ENCODE assay signal across 22 cellular contexts in the genomic region with DNA sequence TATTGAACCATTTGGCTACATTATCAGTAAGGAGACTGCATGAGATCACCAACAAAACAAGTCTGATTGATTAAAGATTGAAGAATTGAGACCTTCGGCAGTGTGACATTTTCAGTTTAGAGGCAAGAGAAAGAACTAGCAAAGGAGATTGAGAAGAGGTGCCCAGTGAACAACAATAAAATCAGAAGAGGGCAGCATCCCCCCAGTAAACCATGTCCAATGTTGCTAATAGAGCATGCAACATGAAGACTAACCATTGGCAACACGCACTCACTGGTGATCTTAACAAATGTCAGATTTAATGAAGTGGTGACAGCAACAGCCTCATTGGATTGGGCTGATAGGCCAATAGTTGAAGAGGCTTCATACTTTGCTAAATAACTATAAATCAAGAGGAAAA. TPM values are rescaled to one million over a fixed set of nuclear protein-coding genes. Genes with fewer than 3 reads are reported as not detected.
DNase-seq lines count a peak whose midpoint lies in the region; ATAC-seq and TF ChIP-seq lines count a peak whose summit lies in the region.
"Had no signal": no experiment of that assay in that cellular context is flagged by ENCODE, and none has a peak within 500 bp of the region (broad histone marks: within the 10 kb centered on the region; RNA-seq: fewer than 3 reads in every experiment).

No MANE protein-coding gene starts in this region.

- TF ChIP-seq CTCF in A673 (conservative IDR thresholded peaks at IDR 0.05; ENCODE audit: low read depth, low read length) (peak; percentile 32), fibroblast of villous mesenchyme (IDR thresholded peaks at IDR 0.05; ENCODE audit: insufficient read depth, low read depth, low read length) (peak; percentile 3)
- TF ChIP-seq CTCF in CD8-positive, alpha-beta T cell (IDR thresholded peaks at IDR 0.05): no peak

- peak; percentile 28 for ATAC-seq in CD8-positive, alpha-beta T cell
- ATAC-seq in T-helper 17 cell (peak; percentile 16), GM19324 (IDR thresholded peaks at IDR 0.05; ENCODE audit: low FRiP score, unreplicated experiment) (no peak), GM18868 (IDR thresholded peaks at IDR 0.05; ENCODE audit: unreplicated experiment) (no peak), GM21367 (IDR thresholded peaks at IDR 0.05; ENCODE audit: unreplicated experiment) (no peak)
- ATAC-seq: upper lobe of right lung had no signal

- H3K4me1 ChIP-seq in A673 (ENCODE audit: insufficient read depth, low read length, poor library complexity, severe bottlenecking): no peaks in the 10 kb centered on the region
- H3K4me1 ChIP-seq in CD8-positive, alpha-beta T cell (ENCODE audit: insufficient read depth, low read length): peaks cover 15% of the 10 kb centered on the region
- H3K4me1 ChIP-seq: BLaER1, sigmoid colon, upper lobe of right lung had no signal

- H3K36me3 ChIP-seq in A673 (ENCODE audit: insufficient read depth, low read length, poor library complexity, severe bottlenecking): no peaks in the 10 kb centered on the region
- no peaks in the 10 kb centered on the region for H3K36me3 ChIP-seq in CD8-positive, alpha-beta T cell (ENCODE audit: insufficient read depth, low read length)
- H3K36me3 ChIP-seq: sigmoid colon, upper lobe of right lung had no signal

- intact Hi-C loops in A673 (cut with micrococcal nuclease; ENCODE audit: unreplicated experiment): loop anchor here (10.0 kb wide), 1 partner anchor 525 kb away; no protein-coding TSS in a partner anchor
- intact Hi-C loops in CD8-positive, alpha-beta T cell (cut with DNase I, micrococcal nuclease): loop anchor here (2.0 to 5.0 kb wide), 3 partner anchors 238 to 528 kb away; no protein-coding TSS in a partner anchor

- H3K36me3 Mint-ChIP-seq in CD8-positive, alpha-beta T cell: peaks cover 32% of the 10 kb centered on the region
- H3K36me3 Mint-ChIP-seq in T-helper 17 cell (ENCODE audit: low read depth): peaks cover 4% of the 10 kb centered on the region

- no peaks in the 10 kb centered on the region for H3K27me3 Mint-ChIP-seq in CD8-positive, alpha-beta T cell (ENCODE audit: low read depth)
- no peaks in the 10 kb centered on the region for H3K27me3 Mint-ChIP-seq in T-helper 17 cell

- peaks cover 25% of the 10 kb centered on the region for H3K4me1 Mint-ChIP-seq in CD8-positive, alpha-beta T cell (ENCODE audit: low read depth)
- peaks cover 27% of the 10 kb centered on the region for H3K4me1 Mint-ChIP-seq in T-helper 17 cell
- H3K4me1 Mint-ChIP-seq: nephron progenitor cell had no signal

- peaks cover 13% of the 10 kb centered on the region for H3K9me3 Mint-ChIP-seq in CD8-positive, alpha-beta T cell

- no peak overlapping the region for H3K4me3 Mint-ChIP-seq in CD8-positive, alpha-beta T cell
- peak overlapping the region; percentile 47 for H3K4me3 Mint-ChIP-seq in T-helper 17 cell
- H3K4me3 Mint-ChIP-seq: activated T-helper 1 cell treated with anti-CD3 and anti-CD28 coated beads, Interleukin-12 subunit alpha, Interleukin-12 subunit beta, Interleukin-2, Interleukin-4 antibody, amounts not matched to agents 30 ng/mL and 10 ng/mL and 1 ng/mL, durations not matched to agents 14 hours and 24 hours and 36 hours; nephron progenitor cell had no signal

- no peak overlapping the region for H3K27ac Mint-ChIP-seq in CD8-positive, alpha-beta T cell
- H3K27ac Mint-ChIP-seq in T-helper 17 cell: no peak overlapping the region
- H3K27ac Mint-ChIP-seq: activated T-helper 1 cell treated with anti-CD3 and anti-CD28 coated beads, Interleukin-12 subunit alpha, Interleukin-12 subunit beta, Interleukin-2, Interleukin-4 antibody, amounts not matched to agents 30 ng/mL and 10 ng/mL and 1 ng/mL, durations not matched to agents 14 hours and 24 hours and 36 hours; nephron progenitor cell had no signal

- H3K9me3 ChIP-seq in A673 (ENCODE audit: low read depth, low read length, poor library complexity, severe bottlenecking) (peaks cover 8% of the 10 kb centered on the region), T-helper 17 cell (ENCODE audit: control insufficient read depth, low read length, poor library complexity, severe bottlenecking) (no peaks in the 10 kb centered on the region)
- H3K9me3 ChIP-seq in CD8-positive, alpha-beta T cell (ENCODE audit: low read length): no peaks in the 10 kb centered on the region
- H3K9me3 ChIP-seq: sigmoid colon, upper lobe of right lung had no signal

- CTCF ChIA-PET in A673 (lab: Charles Lee): no interaction called here
- CTCF ChIA-PET in CD8-positive, alpha-beta T cell (lab: Charles Lee): interaction anchor here (1.4 kb wide), 1 partner anchor 240 kb away, joined by 4 read pairs; no protein-coding TSS in a partner anchor

- H3K4me3 ChIP-seq in A673 (ENCODE audit: low read depth, low read length, poor library complexity, severe bottlenecking) (no peak overlapping the region), fibroblast of villous mesenchyme (ENCODE audit: low read depth, low read length) (no peak overlapping the region)
- H3K4me3 ChIP-seq in CD8-positive, alpha-beta T cell (ENCODE audit: low read depth, low read length): no peak overlapping the region
- H3K4me3 ChIP-seq: BLaER1, sigmoid colon, upper lobe of right lung had no signal

- H3K27ac ChIP-seq in A673 (ENCODE audit: low read depth, low read length, poor library complexity, severe bottlenecking): no peak overlapping the region
- no peak overlapping the region for H3K27ac ChIP-seq in CD8-positive, alpha-beta T cell (ENCODE audit: low read depth, low read length)
- H3K27ac ChIP-seq: BLaER1, sigmoid colon, upper lobe of right lung had no signal

- BruUV-seq in A673 (replicated peaks; lab: Mats Ljungman, UMichigan): no TSS peak

- peak; percentile 10 for DNase-seq in A673 (ENCODE audit: low spot score)
- no peak for DNase-seq in CD8-positive, alpha-beta T cell
- DNase-seq in T-helper 17 cell: no peak
- DNase-seq in fibroblast of villous mesenchyme (ENCODE audit: low read depth): no peak
- no peak for DNase-seq in NCI-H2107 (lab: John Stamatoyannopoulos, UW)
- DNase-seq: activated CD4-positive, alpha-beta T cell treated with anti-CD3 and anti-CD28 coated beads, Interleukin-2, amount 50 U/mL, for 4 hours; effector CD8-positive, alpha-beta T cell; glutamatergic neuron; KG1; NCI-H1436 treated with DMSO at 0.1 percent for 48 hours; NCI-H524 treated with DMSO at 0.1 percent for 48 hours; nephron progenitor cell; sigmoid colon; stimulated activated CD4-positive, alpha-beta T cell treated with anti-CD3 and anti-CD28 coated beads, Interleukin-4, amount 100 ng/mL, for 24 hours; T1000; upper lobe of right lung had no signal

- H3K27me3 ChIP-seq in A673 (replicated peaks; ENCODE audit: insufficient read depth, low read depth, low read length, poor library complexity): no peaks in the 10 kb centered on the region
- H3K27me3 ChIP-seq in CD8-positive, alpha-beta T cell (ENCODE audit: insufficient read depth, low read length): no peaks in the 10 kb centered on the region
- H3K27me3 ChIP-seq: BLaER1, sigmoid colon, upper lobe of right lung had no signal

- POLR2A ChIA-PET in A673 (lab: Charles Lee; ENCODE audit: low non-redundant PET): no interaction called here
- POLR2A ChIA-PET in CD8-positive, alpha-beta T cell (lab: Charles Lee): no interaction called here

RNA-seq across cellular contexts. Expression of gene TAS2R14, which starts 20.7 kb away (rescaled TPM):
- 3.4 and 3.6 TPM in 2 replicates for total RNA-seq in A673 (2021)
- total RNA-seq in CD8-positive, alpha-beta T cell: under 1 TPM; 0.31 to 0.90 TPM
- total RNA-seq in T-helper 17 cell: 1 to 10 TPM; 2.4 to 2.9 TPM
- 4.5 and 6.9 TPM in 2 replicates for total RNA-seq in fibroblast of villous mesenchyme

RNA-seq across cellular contexts. Expression of gene TAS2R50, which starts 26.9 kb away (rescaled TPM):
- total RNA-seq in A673 (2021): 1.6 and 2.7 TPM in 2 replicates
- not detected for total RNA-seq in CD8-positive, alpha-beta T cell
- under 1 TPM; 0.47 to 0.91 TPM for total RNA-seq in T-helper 17 cell
- 5.8 and 7.3 TPM in 2 replicates for total RNA-seq in fibroblast of villous mesenchyme
- total RNA-seq: G401 had no signal

RNA-seq across cellular contexts. Expression of gene PRH2, which starts 30.7 kb away (rescaled TPM):
- total RNA-seq in A673 (2021): not detected in 2 replicates
- not detected for total RNA-seq in CD8-positive, alpha-beta T cell
- total RNA-seq in T-helper 17 cell: not detected
- 0.32 and 0.43 TPM in 2 replicates for total RNA-seq in fibroblast of villous mesenchyme
- total RNA-seq: activated T-helper 1 cell treated with anti-CD3 and anti-CD28 coated beads, Interleukin-12 subunit alpha, Interleukin-12 subunit beta, Interleukin-2, Interleukin-4 antibody, amounts not matched to agents 30 ng/mL and 10 ng/mL and 1 ng/mL, durations not matched to agents 14 hours and 24 hours and 36 hours; G401; upper lobe of right lung had no signal

RNA-seq across cellular contexts. Expression of gene TAS2R20, which starts 38.3 kb away (rescaled TPM):
- 2.7 and 3.0 TPM in 2 replicates for total RNA-seq in A673 (2021)
- total RNA-seq in CD8-positive, alpha-beta T cell: under 1 TPM; 0.30 to 0.33 TPM
- total RNA-seq in T-helper 17 cell: 1 to 10 TPM; 1.1 to 1.7 TPM
- 5.2 and 5.5 TPM in 2 replicates for total RNA-seq in fibroblast of villous mesenchyme

RNA-seq across cellular contexts. Expression of gene TAS2R13, which starts 50.4 kb away (rescaled TPM):
- 1.5 and 2.3 TPM in 2 replicates for total RNA-seq in A673 (2021)
- total RNA-seq in CD8-positive, alpha-beta T cell: under 1 TPM; 0.19 TPM
- total RNA-seq in T-helper 17 cell: 1 to 10 TPM; 1.2 to 1.4 TPM
- total RNA-seq in fibroblast of villous mesenchyme: 3.0 and 3.9 TPM in 2 replicates
- total RNA-seq: G401 had no signal

Comparison
In these comparisons a context has a peak if more than half of its experiments do, and no peak if none do; other contexts are left out.
1. ATAC-seq: peak in CD8-positive, alpha-beta T cell (single experiment) and T-helper 17 cell (single experiment); none in GM19324 (single experiment), GM18868 (single experiment) and GM21367 (single experiment).